25 cellular contexts compared by ENCODE assay signal in genomic region chr14:51914310-51914709, GRCh38. TPM values are rescaled to one million over a fixed set of nuclear protein-coding genes. Genes with fewer than 3 reads are reported as not detected.
DNase-seq lines count a peak whose midpoint lies in the region; ATAC-seq and TF ChIP-seq lines count a peak whose summit lies in the region.
"Had no signal": no experiment of that assay in that cellular context is flagged by ENCODE, and none has a peak within 500 bp of the region (broad histone marks: within the 10 kb centered on the region; RNA-seq: fewer than 3 reads in every experiment).

No MANE protein-coding gene starts in this region.

- H3K27me3 Mint-ChIP-seq in activated naive CD4-positive, alpha-beta T cell treated with anti-CD3 and anti-CD28 coated beads, Interleukin-2, amount 50 U/mL, for 24 hours, result no peaks in the 10 kb centered on the region
- no peaks in the 10 kb centered on the region for H3K27me3 Mint-ChIP-seq in naive thymus-derived CD8-positive, alpha-beta T cell
- H3K27me3 Mint-ChIP-seq: IgD-negative memory B cell, T-cell had no signal

- 76% methylated on average over 6 of the region's 6 CpGs for WGBS in GM23248 (ENCODE audit: low coverage in 1 of 2, low lambda C conversion rate in 2 of 2, missing lambda C conversion rate in 2 of 2), 2 experiments

- no peak for ATAC-seq in activated naive CD4-positive, alpha-beta T cell treated with anti-CD3 and anti-CD28 coated beads, Interleukin-2, amount 50 U/mL, for 72 hours
- no peak for ATAC-seq in naive thymus-derived CD8-positive, alpha-beta T cell
- ATAC-seq in left lung (no peak), HG03521 (IDR thresholded peaks at IDR 0.05; ENCODE audit: unreplicated experiment) (no peak)
- ATAC-seq: A549, GM12878, Panc1, T-cell had no signal

- H3K36me3 ChIP-seq in GM23248 (ENCODE audit: low read depth) (no peaks in the 10 kb centered on the region), left lung (no peaks in the 10 kb centered on the region)
- H3K36me3 ChIP-seq: BE2C, HAP-1, MG63 had no signal

- H3K9ac ChIP-seq in GM23248, result no peak overlapping the region
- H3K9ac ChIP-seq: SK-N-SH had no signal

- peak overlapping the region; percentile 30 for H3K27ac Mint-ChIP-seq in activated naive CD4-positive, alpha-beta T cell treated with anti-CD3 and anti-CD28 coated beads, Interleukin-2, amount 50 U/mL, for 24 hours
- no peak overlapping the region for H3K27ac Mint-ChIP-seq in activated naive CD4-positive, alpha-beta T cell treated with anti-CD3 and anti-CD28 coated beads, Interleukin-2, amount 50 U/mL, for 72 hours
- peak overlapping the region in 6 of 10 donors; percentile 12 to 71 (median 38) for H3K27ac Mint-ChIP-seq in naive thymus-derived CD8-positive, alpha-beta T cell

- DNase-seq in activated naive CD4-positive, alpha-beta T cell treated with anti-CD3 and anti-CD28 coated beads, Interleukin-2, amount 50 U/mL, for 72 hours (ENCODE audit: low spot score in 2 of 2), result no peak
- DNase-seq in NCI-H82 treated with DMSO at 0.1 percent for 48 hours (lab: John Stamatoyannopoulos, UW; ENCODE audit: unreplicated experiment) (peak; percentile 11), GM23248 (no peak), left lung (no peak)
- DNase-seq in naive thymus-derived CD8-positive, alpha-beta T cell, result no peak
- DNase-seq: BE2C, Caco-2, DND-41, MG63, NCI-H1417, NCI-H187, NCI-H2107, NCI-H226, NCI-H510A treated with DMSO at 0.1 percent for 48 hours, NCI-H748 treated with DMSO at 0.1 percent for 48 hours, SIG-M5, SK-N-SH, T-cell had no signal

- POLR2A ChIA-PET in naive thymus-derived CD8-positive, alpha-beta T cell (lab: Charles Lee), result no interaction called here

- H3K4me1 ChIP-seq in GM23248 (ENCODE audit: insufficient read depth) (no peaks in the 10 kb centered on the region), left lung (no peaks in the 10 kb centered on the region)
- H3K4me1 ChIP-seq: A549, Caco-2, HAP-1 had no signal

- intact Hi-C loops in left lung (cut with DNase I), result no loop called here

- H3K79me2 ChIP-seq in GM23248 (ENCODE audit: insufficient read depth), result no peaks in the 10 kb centered on the region

- no peak overlapping the region for H3K4me3 ChIP-seq in GM23248
- H3K4me3 ChIP-seq in left lung, result no peak overlapping the region
- H3K4me3 ChIP-seq: A549, GM12878, HAP-1, MG63 had no signal

- TF ChIP-seq CTCF in left lung (IDR thresholded peaks at IDR 0.05), result no peak

- H3K9me3 ChIP-seq in GM23248 (ENCODE audit: low read depth) (no peaks in the 10 kb centered on the region), left lung (no peaks in the 10 kb centered on the region)
- H3K9me3 ChIP-seq: A549, BE2C, Caco-2, HAP-1, MG63, SK-N-SH had no signal

- H4K20me1 ChIP-seq in GM23248 (ENCODE audit: insufficient read depth), result no peaks in the 10 kb centered on the region

- no peaks in the 10 kb centered on the region for H3K9me2 ChIP-seq in GM23248 (ENCODE audit: insufficient read depth)
- H3K9me2 ChIP-seq: SK-N-SH had no signal

- H3K4me2 ChIP-seq in GM23248 (ENCODE audit: unreplicated experiment), result no peak overlapping the region
- H3K4me2 ChIP-seq: A549, SK-N-SH had no signal

- H3K27me3 ChIP-seq in GM23248 (replicated peaks; ENCODE audit: insufficient read depth) (no peaks in the 10 kb centered on the region), left lung (no peaks in the 10 kb centered on the region)
- H3K27me3 ChIP-seq: BE2C, MG63 had no signal

- no peaks in the 10 kb centered on the region for H3F3A ChIP-seq in GM23248 (ENCODE audit: insufficient read depth)

- H2AFZ ChIP-seq in GM23248, result no peak overlapping the region

- H3K4me1 Mint-ChIP-seq in activated naive CD4-positive, alpha-beta T cell treated with anti-CD3 and anti-CD28 coated beads, Interleukin-2, amount 50 U/mL, for 24 hours, result peaks cover 79% of the 10 kb centered on the region
- H3K4me1 Mint-ChIP-seq in naive thymus-derived CD8-positive, alpha-beta T cell, result peaks cover 29 to 85% (median 76%) of the 10 kb centered on the region in 4 donors

- H3K27ac ChIP-seq in GM23248 (no peak overlapping the region), left lung (no peak overlapping the region)
- H3K27ac ChIP-seq: A549 had no signal

- in situ Hi-C loops in GM23248 (cut with MboI), result no loop called here

- no peak overlapping the region for H3K4me3 Mint-ChIP-seq in activated naive CD4-positive, alpha-beta T cell treated with anti-CD3 and anti-CD28 coated beads, Interleukin-2, amount 50 U/mL, for 24 hours
- H3K4me3 Mint-ChIP-seq in naive thymus-derived CD8-positive, alpha-beta T cell, result no peak overlapping the region
- H3K4me3 Mint-ChIP-seq: IgD-negative memory B cell, T-cell had no signal

- peaks cover 22% of the 10 kb centered on the region for H3K36me3 Mint-ChIP-seq in activated naive CD4-positive, alpha-beta T cell treated with anti-CD3 and anti-CD28 coated beads, Interleukin-2, amount 50 U/mL, for 24 hours
- H3K36me3 Mint-ChIP-seq in activated naive CD4-positive, alpha-beta T cell treated with anti-CD3 and anti-CD28 coated beads, Interleukin-2, amount 50 U/mL, for 72 hours, result peaks cover 13 to 59% of the 10 kb centered on the region in 2 donors
- peaks cover 5 to 56% (median 26%) of the 10 kb centered on the region in 3 donors for H3K36me3 Mint-ChIP-seq in naive thymus-derived CD8-positive, alpha-beta T cell

- no peaks in the 10 kb centered on the region for H3K9me3 Mint-ChIP-seq in activated naive CD4-positive, alpha-beta T cell treated with anti-CD3 and anti-CD28 coated beads, Interleukin-2, amount 50 U/mL, for 24 hours
- peaks cover 4 to 10% of the 10 kb centered on the region in 2 donors for H3K9me3 Mint-ChIP-seq in activated naive CD4-positive, alpha-beta T cell treated with anti-CD3 and anti-CD28 coated beads, Interleukin-2, amount 50 U/mL, for 72 hours
- peaks cover 0 to 6% (median 0%) of the 10 kb centered on the region in 9 donors for H3K9me3 Mint-ChIP-seq in naive thymus-derived CD8-positive, alpha-beta T cell
- H3K9me3 Mint-ChIP-seq: IgD-negative memory B cell, T-cell had no signal

RNA-seq across cellular contexts. Expression of gene GNG2, which starts 53.9 kb away (rescaled TPM):
- 100 to 1,000 TPM in 1 of 2 donors, 10 to 100 TPM in 1; 79.8 to 121 TPM for total RNA-seq in activated naive CD4-positive, alpha-beta T cell treated with anti-CD3 and anti-CD28 coated beads, Interleukin-2, amount 50 U/mL, for 72 hours
- 10 to 100 TPM; 57.8 to 66.7 TPM for total RNA-seq in naive thymus-derived CD8-positive, alpha-beta T cell
- 100 to 1,000 TPM; 115 to 172 (median 122) TPM for polyA plus RNA-seq in naive thymus-derived CD8-positive, alpha-beta T cell
- 13.8 and 14.7 TPM in 2 replicates for total RNA-seq in GM23248 (2014; rRNA removed; shearing (Covaris generic))
- 15.0 and 16.5 TPM in 2 replicates for polyA plus RNA-seq in GM23248 (2016; fragmentation: Nextera tagmentation; extraction: Ambion mirVana)
- 10 to 100 TPM; 24.3 to 41.5 TPM for total RNA-seq in left lung

Comparison
In these comparisons a context has a peak if more than half of its experiments do, and no peak if none do; other contexts are left out.
1. H3K27ac Mint-ChIP-seq: peak in activated naive CD4-positive, alpha-beta T cell treated with anti-CD3 and anti-CD28 coated beads, Interleukin-2, amount 50 U/mL, for 24 hours (single experiment) and naive thymus-derived CD8-positive, alpha-beta T cell (6 of 10); none in activated naive CD4-positive, alpha-beta T cell treated with anti-CD3 and anti-CD28 coated beads, Interleukin-2, amount 50 U/mL, for 72 hours (0 of 2).